In genomic region chr17:136534-136933, GRCh38 we compare ENCODE assay signal across 9 cellular contexts. TPM values are rescaled to one million over a fixed set of nuclear protein-coding genes. Genes with fewer than 3 reads are reported as not detected.
DNase-seq lines count a peak whose midpoint lies in the region; ATAC-seq and TF ChIP-seq lines count a peak whose summit lies in the region.
"Not testable (repeated sequence)": the region's sequence is repeated elsewhere in the genome, so short reads cannot be mapped to it uniquely, and the experiment has no call there.
"Had no signal": no experiment of that assay in that cellular context is flagged by ENCODE, and none has a peak within 500 bp of the region (broad histone marks: within the 10 kb centered on the region; RNA-seq: fewer than 3 reads in every experiment).

No MANE protein-coding gene starts in this region.

- not testable (repeated sequence) for TF ChIP-seq EP300 in stomach (IDR thresholded peaks at IDR 0.05)

- ATAC-seq in HG02642 (IDR thresholded peaks at IDR 0.05; ENCODE audit: poor library complexity, unreplicated experiment): peak; percentile 73
- peak; percentile 89 for ATAC-seq in left lobe of liver

- intact Hi-C loops in spleen (cut with DNase I; ENCODE audit: low total_unique reads); stomach (cut with DNase I; ENCODE audit: low total_unique reads): not testable (repeated sequence)

- not testable (repeated sequence) for H3K27me3 ChIP-seq in Peyer's patch; spleen (replicated peaks in 1 of 7); stomach

- H3K9me3 ChIP-seq in Peyer's patch, spleen, stomach: not testable (repeated sequence)

- DNase-seq in GM12865 (ENCODE audit: low read depth): not testable (repeated sequence)
- DNase-seq in Peyer's patch: peak in 2 of 3 donors; percentile 72 to 94
- DNase-seq in activated CD8-positive, alpha-beta memory T cell treated with anti-CD3 and anti-CD28 coated beads, Interleukin-2, amount 50 U/mL, for 4 hours: peak; percentile 69
- peak; percentile 64 for DNase-seq in central memory CD4-positive, alpha-beta T cell
- peak; percentile 70 for DNase-seq in left lobe of liver (ENCODE audit: low spot score)
- peak; percentile 91 for DNase-seq in spleen
- peak; percentile 85 for DNase-seq in stomach

- H3K36me3 ChIP-seq in Peyer's patch, spleen, stomach: not testable (repeated sequence)

- TF ChIP-seq POLR2A in Peyer's patch (IDR thresholded peaks at IDR 0.05); spleen (IDR thresholded peaks at IDR 0.05); stomach (IDR thresholded peaks at IDR 0.05): not testable (repeated sequence)

- H3K27ac ChIP-seq in Peyer's patch, spleen, stomach: not testable (repeated sequence)

- not testable (repeated sequence) for H3K4me1 ChIP-seq in Peyer's patch, spleen, stomach

- 0% methylated on average over 3 of the region's 4 CpGs; no CpG with 5 or more reads in 2 of the 5 donors for WGBS in spleen, 5 donors
- WGBS in stomach, 5 donors: 0 to 5% (median 1%) methylated on average over 2 to 3 of the region's 4 CpGs; no CpG with 5 or more reads in 2 of the 5 donors

- H3K4me3 ChIP-seq in GM12865 (ENCODE audit: low read depth, low read length); Peyer's patch; spleen; stomach: not testable (repeated sequence)

- peak; percentile 25 for TF ChIP-seq CTCF in GM12865 (IDR thresholded peaks at IDR 0.05; ENCODE audit: insufficient read depth, low read depth, low read length, missing control alignments)
- TF ChIP-seq CTCF in Peyer's patch (IDR thresholded peaks at IDR 0.05): peak in 3 of 6 experiments; percentile 14 to 50 (median 15)
- peak in 7 of 11 experiments; percentile 39 to 77 (median 67) for TF ChIP-seq CTCF in spleen (IDR thresholded peaks at IDR 0.05 in 8 of 11, conservative IDR thresholded peaks at IDR 0.05 in 3 of 11)
- TF ChIP-seq CTCF in stomach (IDR thresholded peaks at IDR 0.05): peak in 3 of 7 experiments; percentile 23 to 58 (median 50)

RNA-seq across cellular contexts. Expression of gene SCGB1C2, which starts 0.8 kb away (rescaled TPM):
- total RNA-seq in Peyer's patch: not detected
- not detected for total RNA-seq in left lobe of liver
- not detected for total RNA-seq in spleen
- polyA plus RNA-seq in spleen: not detected
- total RNA-seq in stomach: not detected
- not detected for polyA plus RNA-seq in stomach
- polyA plus RNA-seq: keratinocyte had no signal

RNA-seq across cellular contexts. Expression of gene DOC2B, which starts 44.9 kb away (rescaled TPM):
- total RNA-seq in Peyer's patch (10 to 100 TPM in 1 of 4 donors, 1 to 10 TPM in 3; 4.2 to 29.7 (median 6.1) TPM), left lobe of liver (0.68 TPM), spleen (10 to 100 TPM in 3 of 7 donors, 1 to 10 TPM in 4; 3.0 to 17.0 (median 7.5) TPM), stomach (10 to 100 TPM in 1 of 5 donors, 1 to 10 TPM in 3, under 1 TPM in 1; 0.45 to 11.7 (median 5.1) TPM)
- polyA plus RNA-seq in spleen (1 to 10 TPM in 2 of 3 donors, under 1 TPM in 1; 0.91 to 3.1 (median 1.1) TPM), stomach (1 to 10 TPM; 1.5 to 3.8 (median 1.8) TPM)
- polyA plus RNA-seq: keratinocyte had no signal
